ENCODE assay signal across 18 cellular contexts in genomic region chr4:4871267-4872147, GRCh38. TPM values are rescaled to one million over a fixed set of nuclear protein-coding genes. Genes with fewer than 3 reads are reported as not detected.
A peak's percentile ranks its signal among the peaks of the same experiment; 100 is the strongest.
DNase-seq lines count a peak whose midpoint lies in the region; ATAC-seq and TF ChIP-seq lines count a peak whose summit lies in the region.
"Had no signal": no experiment of that assay in that cellular context is flagged by ENCODE, and none has a peak within 500 bp of the region (broad histone marks: within the 10 kb centered on the region; RNA-seq: fewer than 3 reads in every experiment).

No MANE protein-coding gene starts in this region.

- peaks cover 5% of the 10 kb centered on the region for H3K4me1 Mint-ChIP-seq in activated CD4-positive, alpha-beta T cell treated with anti-CD3 and anti-CD28 coated beads, Interleukin-2, amount 10 ng/mL, durations not matched to agents 7 days and 5 days

- in situ Hi-C loops in IMR-90 (cut with MboI; ENCODE audit: low sequenced_read_pairs): no loop called here

- no peak overlapping the region for H3K27ac ChIP-seq in IMR-90 (ENCODE audit: insufficient read depth, low read length)
- H3K27ac ChIP-seq in fibroblast of lung (ENCODE audit: insufficient read depth, low read length): no peak overlapping the region
- H3K27ac ChIP-seq: suprapubic skin had no signal

- H3K9ac ChIP-seq in IMR-90 (ENCODE audit: low read depth, low read length) (no peak overlapping the region), fibroblast of lung (ENCODE audit: insufficient read depth, low read length) (no peak overlapping the region)

- TF ChIP-seq POLR2A in IMR-90 (IDR thresholded peaks at IDR 0.05; ENCODE audit: low read depth, low read length): no peak

- H3K18ac ChIP-seq in IMR-90 (ENCODE audit: low read depth, low read length): no peak overlapping the region

- intact Hi-C loops in IMR-90 (cut with micrococcal nuclease) (no loop called here), sciatic nerve (cut with DNase I) (no loop called here)

- peak overlapping the region; percentile 77 for H3K27ac Mint-ChIP-seq in activated CD4-positive, alpha-beta T cell treated with anti-CD3 and anti-CD28 coated beads, Interleukin-2, amount 10 ng/mL, durations not matched to agents 7 days and 5 days
- H3K27ac Mint-ChIP-seq: progenitor cell of endocrine pancreas had no signal

- H2AFZ ChIP-seq in IMR-90 (replicated peaks; ENCODE audit: low read length, poor library complexity) (peak overlapping the region; percentile 52), fibroblast of lung (ENCODE audit: low read length) (no peak overlapping the region)

- POLR2A ChIA-PET in activated CD4-positive, alpha-beta T cell treated with anti-CD3 and anti-CD28 coated beads, Interleukin-2, amount 10 ng/mL, durations not matched to agents 7 days and 5 days (lab: Charles Lee): no interaction called here
- POLR2A ChIA-PET in IMR-90 (lab: Charles Lee; ENCODE audit: unreplicated experiment): no interaction called here

- DNase-seq in activated CD4-positive, alpha-beta T cell treated with anti-CD3 and anti-CD28 coated beads, Interleukin-2, amount 10 ng/mL, durations not matched to agents 7 days and 5 days: no peak
- DNase-seq in activated CD4-positive, alpha-beta T cell treated with anti-CD3 and anti-CD28 coated beads for 4 hours: no peak
- DNase-seq in IMR-90 (no peak), fibroblast of lung (ENCODE audit: low read depth in 2 of 2) (no peak), sciatic nerve (ENCODE audit: low spot score) (peak; percentile 53), NCI-H1930 (lab: John Stamatoyannopoulos, UW) (no peak), AML-193 (lab: John Stamatoyannopoulos, UW) (no peak)
- DNase-seq: caudate nucleus, glutamatergic neuron, NCI-H2081 treated with DMSO at 0.1 percent for 48 hours, NCI-H748 treated with DMSO at 0.1 percent for 48 hours had no signal

- H3K4me1 ChIP-seq in IMR-90 (ENCODE audit: control insufficient read depth, insufficient read depth, low read length): no peaks in the 10 kb centered on the region
- no peaks in the 10 kb centered on the region for H3K4me1 ChIP-seq in fibroblast of lung (ENCODE audit: control insufficient read depth, extremely low read depth, insufficient read depth, low read length)

- H3K9me1 ChIP-seq in IMR-90 (ENCODE audit: insufficient read depth, low read length): peaks cover 3% of the 10 kb centered on the region; the same call in 1 of the 2 replicates

- H3K79me2 ChIP-seq in fibroblast of lung (ENCODE audit: control insufficient read depth, insufficient read depth, low read length): no peaks in the 10 kb centered on the region

- H3K9me3 ChIP-seq in IMR-90 (ENCODE audit: control insufficient read depth, insufficient read depth, low read length) (peaks cover under 1% of the 10 kb centered on the region; the same call in 1 of the 2 replicates), fibroblast of lung (ENCODE audit: control insufficient read depth, insufficient read depth, low read depth, low read length) (no peaks in the 10 kb centered on the region)
- H3K9me3 ChIP-seq: suprapubic skin had no signal

- no peak overlapping the region for H3K23ac ChIP-seq in IMR-90 (ENCODE audit: low read depth, low read length)

- H3K27me3 Mint-ChIP-seq in activated CD4-positive, alpha-beta T cell treated with anti-CD3 and anti-CD28 coated beads, Interleukin-2, amount 10 ng/mL, durations not matched to agents 7 days and 5 days: peaks cover 64% of the 10 kb centered on the region

- no peaks in the 10 kb centered on the region for H3K36me3 Mint-ChIP-seq in activated CD4-positive, alpha-beta T cell treated with anti-CD3 and anti-CD28 coated beads, Interleukin-2, amount 10 ng/mL, durations not matched to agents 7 days and 5 days (ENCODE audit: low read depth)

- H2AK9ac ChIP-seq in IMR-90 (replicated peaks; ENCODE audit: low read depth, low read length, poor library complexity): no peak overlapping the region

- no peak for TF ChIP-seq CTCF in IMR-90 (conservative IDR thresholded peaks at IDR 0.05; ENCODE audit: low read depth, low read length)
- TF ChIP-seq CTCF in fibroblast of lung (conservative IDR thresholded peaks at IDR 0.05 in 1 of 2, IDR thresholded peaks at IDR 0.05 in 1 of 2; ENCODE audit: low read depth in 1 of 2, low read length in 2 of 2): no peak

- no peak overlapping the region for H4K5ac ChIP-seq in IMR-90 (ENCODE audit: low read depth, low read length)

- no peak overlapping the region for H3K14ac ChIP-seq in IMR-90 (replicated peaks; ENCODE audit: low read depth, low read length)

- no peaks in the 10 kb centered on the region for H3K36me3 ChIP-seq in IMR-90 (ENCODE audit: control insufficient read depth, insufficient read depth, low read length)
- no peaks in the 10 kb centered on the region for H3K36me3 ChIP-seq in fibroblast of lung (ENCODE audit: control insufficient read depth, insufficient read depth, low read length)
- H3K36me3 ChIP-seq: suprapubic skin had no signal

- H3K4me3 Mint-ChIP-seq in activated CD4-positive, alpha-beta T cell treated with anti-CD3 and anti-CD28 coated beads, Interleukin-2, amount 10 ng/mL, durations not matched to agents 7 days and 5 days: no peak overlapping the region

- H4K91ac ChIP-seq in IMR-90 (ENCODE audit: insufficient read depth, low read depth, low read length): no peak overlapping the region

- H3K79me1 ChIP-seq in IMR-90 (ENCODE audit: low read depth in 1 of 2, low read length in 2 of 2): no peaks in the 10 kb centered on the region

- BruUV-seq in IMR-90 (replicated peaks; lab: Mats Ljungman, UMichigan): no TSS peak

- dilution Hi-C loops in IMR-90 (cut with HindIII; ENCODE audit: low sequenced_read_pairs, unreplicated experiment): no loop called here

- no peak overlapping the region for H2BK120ac ChIP-seq in IMR-90 (ENCODE audit: low read depth, low read length)

- H2BK5ac ChIP-seq in IMR-90 (ENCODE audit: low read depth, low read length, poor library complexity, severe bottlenecking): no peak overlapping the region

- H3K27me3 ChIP-seq in IMR-90 (ENCODE audit: control insufficient read depth, insufficient read depth, low read length) (peaks cover 92% of the 10 kb centered on the region), fibroblast of lung (ENCODE audit: control insufficient read depth, insufficient read depth, low read length) (peaks cover 72% of the 10 kb centered on the region)

- no peak overlapping the region for H3K4ac ChIP-seq in IMR-90 (ENCODE audit: low read depth, low read length)

- H2BK20ac ChIP-seq in IMR-90 (ENCODE audit: low read depth, low read length): no peak overlapping the region

- no peak overlapping the region for H2AK5ac ChIP-seq in IMR-90 (ENCODE audit: low read depth, low read length)

- no peaks in the 10 kb centered on the region for H3K9me3 Mint-ChIP-seq in activated CD4-positive, alpha-beta T cell treated with anti-CD3 and anti-CD28 coated beads, Interleukin-2, amount 10 ng/mL, durations not matched to agents 7 days and 5 days

- ATAC-seq in IMR-90 (ENCODE audit: low read depth): no peak
- no peak for ATAC-seq in sciatic nerve
- ATAC-seq in GM19467 (IDR thresholded peaks at IDR 0.05; ENCODE audit: unreplicated experiment): no peak
- ATAC-seq: activated CD4-positive, CD25-positive, alpha-beta regulatory T cell treated with anti-CD3 and anti-CD28 coated beads, Interleukin-2, amount 50 U/mL, for 24 hours; Right ventricle myocardium inferior had no signal

- TF ChIP-seq RAD21 in IMR-90 (IDR thresholded peaks at IDR 0.05; ENCODE audit: low read length): no peak

- no peak overlapping the region for H2BK15ac ChIP-seq in IMR-90 (ENCODE audit: low read depth, low read length)

- H4K20me1 ChIP-seq in IMR-90 (ENCODE audit: insufficient read depth, low read length) (peaks cover 4% of the 10 kb centered on the region; the same call in 1 of the 2 replicates), fibroblast of lung (ENCODE audit: control insufficient read depth, extremely low read depth, insufficient read depth, low read length) (no peaks in the 10 kb centered on the region)

- no peak overlapping the region for H3K56ac ChIP-seq in IMR-90 (ENCODE audit: extremely low read depth, insufficient read depth, low read length)

- no peak overlapping the region for H3K4me3 ChIP-seq in IMR-90 (ENCODE audit: insufficient read depth, low read depth, low read length)
- no peak overlapping the region for H3K4me3 ChIP-seq in fibroblast of lung (replicated peaks in 1 of 4; ENCODE audit: control extremely low read depth in 1 of 4, insufficient read depth in 1 of 4, low read depth in 3 of 4, low read length in 4 of 4)
- H3K4me3 ChIP-seq: suprapubic skin had no signal

- no peak overlapping the region for H4K8ac ChIP-seq in IMR-90 (ENCODE audit: low read depth in 2 of 2, low read length in 2 of 2)

- CTCF ChIA-PET in activated CD4-positive, alpha-beta T cell treated with anti-CD3 and anti-CD28 coated beads, Interleukin-2, amount 10 ng/mL, durations not matched to agents 7 days and 5 days (lab: Charles Lee): no interaction called here
- CTCF ChIA-PET in IMR-90 (lab: Yijun Ruan, JAX): interaction anchor here (0.7 to 1.6 kb wide), 2 partner anchors 8 to 34 kb away, joined by 3 read pairs; no protein-coding TSS in a partner anchor

- 0% methylated on average over 5 of the region's 55 CpGs; no CpG with 5 or more reads in 1 of the 2 experiments for WGBS in IMR-90 (ENCODE audit: extremely low coverage in 2 of 2, insufficient read length in 1 of 2), 2 experiments

- H3K4me2 ChIP-seq in IMR-90 (ENCODE audit: low read depth, low read length): no peak overlapping the region; the same call in 1 of the 2 replicates
- H3K4me2 ChIP-seq in fibroblast of lung (ENCODE audit: extremely low read depth, insufficient read depth, low read length): peak overlapping the region; percentile 27

TF ChIP-seq in IMR-90, 13 proteins besides CTCF, POLR2A, EP300 and RAD21 (continues in another document):
- TF ChIP-seq BHLHE40 (IDR thresholded peaks at IDR 0.05; ENCODE audit: low read depth, low read length): no peak
- no peak for TF ChIP-seq RCOR1 (IDR thresholded peaks at IDR 0.05; ENCODE audit: insufficient replicate concordance, low read length)
- TF ChIP-seq SMC3 (IDR thresholded peaks at IDR 0.05; ENCODE audit: low read depth, low read length): no peak
- no peak for TF ChIP-seq FOS (IDR thresholded peaks at IDR 0.05; ENCODE audit: low read depth, low read length)
- TF ChIP-seq NFE2L2 (IDR thresholded peaks at IDR 0.05; ENCODE audit: low read depth, low read length): no peak
- TF ChIP-seq RFX5 (IDR thresholded peaks at IDR 0.05; ENCODE audit: low read depth, low read length): no peak

RNA-seq across cellular contexts. Expression of gene MSX1, which starts 12.0 kb away (rescaled TPM):
- total RNA-seq in activated CD4-positive, alpha-beta T cell treated with anti-CD3 and anti-CD28 coated beads, Interleukin-2, amount 10 ng/mL, durations not matched to agents 7 days and 5 days: not detected
- total RNA-seq in IMR-90 (2012; rRNA removed) (1.1 TPM in 2 replicates), fibroblast of lung (1.3 and 2.1 TPM in 2 replicates), sciatic nerve (7.5 TPM)
- polyA plus RNA-seq in IMR-90 (2012; rRNA removed) (3.9 and 6.0 TPM in 2 replicates), fibroblast of lung (2.1 and 5.1 TPM in 2 replicates)
- polyA plus RNA-seq in IMR-90 (2012; cell fraction: cytosol; rRNA removed): 4.7 and 6.7 TPM in 2 replicates
- polyA plus RNA-seq in IMR-90 (2012; cell fraction: nucleus; rRNA removed; ENCODE audit: low replicate concordance): 2.9 and 5.9 TPM in 2 replicates
- polyA plus RNA-seq in fibroblast of lung (2012): 2.5 and 8.2 TPM in 2 replicates
- polyA minus RNA-seq in fibroblast of lung (ENCODE audit: low replicate concordance): 0.51 and 1.3 TPM in 2 replicates
- total RNA-seq: mononuclear cell; T-helper 2 cell treated with Interferon-gamma antibody and Interleukin-4, amounts not matched to agents 100 ng/mL and 5 ng/mL, for 36 hours had no signal
